19 cellular contexts compared by ENCODE assay signal in genomic region chr2:232593931-232594330, GRCh38. TPM values are rescaled to one million over a fixed set of nuclear protein-coding genes. Genes with fewer than 3 reads are reported as not detected.
DNase-seq lines count a peak whose midpoint lies in the region; ATAC-seq and TF ChIP-seq lines count a peak whose summit lies in the region.
"Had no signal": no experiment of that assay in that cellular context is flagged by ENCODE, and none has a peak within 500 bp of the region (broad histone marks: within the 10 kb centered on the region; RNA-seq: fewer than 3 reads in every experiment).

No MANE protein-coding gene starts in this region.

- H3K27ac ChIP-seq in colonic mucosa (peak overlapping the region; percentile 23), psoas muscle (peak overlapping the region; percentile 82)

- intact Hi-C loops in colonic mucosa (cut with DNase I), result no loop called here
- intact Hi-C loops in psoas muscle (cut with DNase I), result no loop called here

- TF ChIP-seq CTCF in colonic mucosa (IDR thresholded peaks at IDR 0.05), result no peak
- TF ChIP-seq CTCF in psoas muscle (IDR thresholded peaks at IDR 0.05), result no peak

- WGBS in psoas muscle, 3 donors, result 88 to 91% (median 90%) methylated on average over 6 of the region's 6 CpGs

- no peak overlapping the region for H3K9ac ChIP-seq in colonic mucosa (ENCODE audit: low read depth in 2 of 2, low read length in 2 of 2)

- H3K36me3 ChIP-seq in colonic mucosa (no peaks in the 10 kb centered on the region), psoas muscle (ENCODE audit: insufficient read depth in 1 of 2, low read depth in 1 of 2) (no peaks in the 10 kb centered on the region)
- H3K36me3 ChIP-seq: BE2C had no signal

- H3K4me3 ChIP-seq in colonic mucosa, result no peak overlapping the region
- no peak overlapping the region for H3K4me3 ChIP-seq in psoas muscle
- H3K4me3 ChIP-seq: GM23338, K562 had no signal

- DNase-seq in ELF-1 (ENCODE audit: low read depth, low spot score) (peak; percentile 20), NCI-H2227 treated with DMSO at 0.1 percent for 48 hours (lab: John Stamatoyannopoulos, UW) (peak; percentile 68), colonic mucosa (no peak), psoas muscle (no peak), inferior parietal cortex (ENCODE audit: extremely low spot score) (no peak), SK-N-DZ (ENCODE audit: low spot score) (no peak)
- no peak for DNase-seq in activated T-cell treated with anti-CD3 and anti-CD28 coated beads, Interleukin-2, amount 50 U/mL, for 48 hours
- DNase-seq: BE2C; CD4-positive, CD25-positive, alpha-beta regulatory T cell; DMS153; GF-D8; HCEC 1CT; NCI-H187; NCI-H345; NCI-H524 treated with DMSO at 0.1 percent for 48 hours; SHP77 treated with DMSO at 0.1 percent for 48 hours had no signal

- H3K4me1 ChIP-seq in colonic mucosa, result peaks cover 10% of the 10 kb centered on the region
- peaks cover 26% of the 10 kb centered on the region for H3K4me1 ChIP-seq in psoas muscle

- no peak for ATAC-seq in psoas muscle
- ATAC-seq: GM23338, K562 had no signal

- H3K27me3 ChIP-seq in colonic mucosa (no peaks in the 10 kb centered on the region), psoas muscle (ENCODE audit: insufficient read depth in 3 of 3, low read length in 2 of 3) (no peaks in the 10 kb centered on the region)
- H3K27me3 ChIP-seq: BE2C had no signal

- no peaks in the 10 kb centered on the region for H3K9me3 ChIP-seq in colonic mucosa
- H3K9me3 ChIP-seq in psoas muscle, result no peaks in the 10 kb centered on the region
- H3K9me3 ChIP-seq: BE2C had no signal

RNA-seq across cellular contexts. Expression of gene EFHD1, which starts 39.5 kb away (rescaled TPM):
- 1 to 10 TPM; 1.4 to 3.4 TPM for total RNA-seq in colonic mucosa
- 10 to 100 TPM in 2 of 4 donors, 1 to 10 TPM in 2; 6.9 to 20.7 (median 9.8) TPM for total RNA-seq in psoas muscle
- polyA plus RNA-seq in psoas muscle, result 10 to 100 TPM in 2 of 3 donors, 1 to 10 TPM in 1; 6.6 to 17.7 (median 10.7) TPM
- 0.85 and 1.0 TPM in 2 replicates for polyA plus RNA-seq in SK-N-DZ (2014; cell fraction: cytosol; rRNA removed)
- polyA plus RNA-seq in SK-N-DZ (2014; cell fraction: nucleus; rRNA removed), result 0.83 TPM in 1 of 2 replicates, not detected in the other

RNA-seq across cellular contexts. Expression of gene EIF4E2, which starts 43.4 kb away (rescaled TPM):
- total RNA-seq in colonic mucosa, result 100 to 1,000 TPM in 1 of 2 donors, 10 to 100 TPM in 1; 99.5 to 109 TPM
- 100 to 1,000 TPM in 1 of 4 donors, 10 to 100 TPM in 3; 76.1 to 136 (median 88.4) TPM for total RNA-seq in psoas muscle
- 10 to 100 TPM; 39.6 to 85.2 (median 67.4) TPM for polyA plus RNA-seq in psoas muscle
- polyA plus RNA-seq in SK-N-DZ (2014; cell fraction: cytosol; rRNA removed), result 48.2 and 68.6 TPM in 2 replicates
- 54.1 and 55.3 TPM in 2 replicates for polyA plus RNA-seq in SK-N-DZ (2014; cell fraction: nucleus; rRNA removed)

RNA-seq across cellular contexts. Expression of gene TIGD1, which starts 43.6 kb away (rescaled TPM):
- total RNA-seq in colonic mucosa (1 to 10 TPM; 3.0 to 4.4 TPM), psoas muscle (1 to 10 TPM; 2.3 to 4.9 (median 3.7) TPM)
- 1 to 10 TPM; 2.6 to 6.8 (median 6.4) TPM for polyA plus RNA-seq in psoas muscle
- polyA plus RNA-seq in SK-N-DZ (2014; cell fraction: cytosol; rRNA removed), result 28.6 and 28.8 TPM in 2 replicates
- polyA plus RNA-seq in SK-N-DZ (2014; cell fraction: nucleus; rRNA removed), result 30.9 and 38.4 TPM in 2 replicates

RNA-seq across cellular contexts. Expression of gene CHRNG, which starts 54.4 kb away (rescaled TPM):
- not detected for total RNA-seq in colonic mucosa
- total RNA-seq in psoas muscle, result 10 to 100 TPM in 2 of 4 donors, 1 to 10 TPM in 2; 2.9 to 94.1 (median 17.2) TPM
- polyA plus RNA-seq in psoas muscle, result 1 to 10 TPM in 2 of 3 donors, under 1 TPM in 1; 0.68 to 7.3 (median 1.5) TPM
- polyA plus RNA-seq in SK-N-DZ (2014; cell fraction: cytosol; rRNA removed), result 1.4 and 1.6 TPM in 2 replicates
- polyA plus RNA-seq in SK-N-DZ (2014; cell fraction: nucleus; rRNA removed), result 4.8 and 5.4 TPM in 2 replicates
- total RNA-seq: CD4-positive, CD25-positive, alpha-beta regulatory T cell; Daoy; GM23338; K562 had no signal
- polyA plus RNA-seq: GM23338, K562 had no signal

Comparison
In these comparisons a context has a peak if more than half of its experiments do, and no peak if none do; other contexts are left out.
1. DNase-seq: peak in ELF-1 (single experiment) and NCI-H2227 treated with DMSO at 0.1 percent for 48 hours (single experiment); none in colonic mucosa (single experiment), psoas muscle (0 of 2), inferior parietal cortex (single experiment), activated T-cell treated with anti-CD3 and anti-CD28 coated beads, Interleukin-2, amount 50 U/mL, for 48 hours (0 of 2) and SK-N-DZ (single experiment).